ENCODE assay signal across 8 cellular contexts in the genomic region with DNA sequence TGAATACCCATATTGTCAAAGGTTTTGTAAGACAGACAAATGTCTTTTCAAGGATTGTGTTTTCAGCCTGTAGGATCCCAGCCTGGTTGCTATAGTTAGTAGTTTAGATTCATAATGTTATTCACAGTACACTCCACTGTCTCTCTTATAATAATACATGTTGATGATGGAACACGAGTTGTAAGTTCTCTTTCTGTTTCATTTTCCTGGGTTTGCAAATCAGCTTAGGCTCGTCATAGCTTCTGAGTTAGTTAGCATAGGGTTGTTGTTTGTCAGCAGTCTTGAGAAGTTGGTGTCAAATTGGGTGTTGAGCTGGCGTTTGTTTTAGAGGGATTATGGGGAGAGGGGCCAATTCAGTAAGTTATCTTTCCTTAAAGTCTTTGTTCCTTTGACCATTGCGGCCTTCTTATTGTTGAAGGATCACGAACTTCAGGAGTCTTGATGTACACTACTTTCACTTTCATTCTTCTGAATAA. TPM values are rescaled to one million over a fixed set of nuclear protein-coding genes. Genes with fewer than 3 reads are reported as not detected.
A peak's percentile ranks its signal among the peaks of the same experiment; 100 is the strongest.
DNase-seq lines count a peak whose midpoint lies in the region; ATAC-seq and TF ChIP-seq lines count a peak whose summit lies in the region.

No MANE protein-coding gene starts in this region.

- no peaks in the 10 kb centered on the region for H3K9me3 Mint-ChIP-seq in activated CD4-positive, alpha-beta memory T cell treated with anti-CD3 and anti-CD28 coated beads for 36 hours
- no peaks in the 10 kb centered on the region for H3K9me3 Mint-ChIP-seq in stimulated activated naive CD8-positive, alpha-beta T cell treated with anti-CD3 and anti-CD28 coated beads, Interleukin-15, Interleukin-2, amounts not matched to agents 100 ng/mL and 50 ng/mL, for 24 hours
- H3K9me3 Mint-ChIP-seq in progenitor cell of endocrine pancreas (ENCODE audit: low read depth) = peaks cover 4% of the 10 kb centered on the region

- peak overlapping the region; percentile 96 for H3K27ac Mint-ChIP-seq in activated CD4-positive, alpha-beta memory T cell treated with anti-CD3 and anti-CD28 coated beads for 36 hours
- peak overlapping the region; percentile 88 for H3K27ac Mint-ChIP-seq in stimulated activated naive CD8-positive, alpha-beta T cell treated with anti-CD3 and anti-CD28 coated beads, Interleukin-15, Interleukin-2, amounts not matched to agents 100 ng/mL and 50 ng/mL, for 24 hours
- no peak overlapping the region for H3K27ac Mint-ChIP-seq in progenitor cell of endocrine pancreas

- H3K36me3 Mint-ChIP-seq in activated CD4-positive, alpha-beta memory T cell treated with anti-CD3 and anti-CD28 coated beads for 36 hours = peaks cover 12% of the 10 kb centered on the region
- H3K36me3 Mint-ChIP-seq in stimulated activated naive CD8-positive, alpha-beta T cell treated with anti-CD3 and anti-CD28 coated beads, Interleukin-15, Interleukin-2, amounts not matched to agents 100 ng/mL and 50 ng/mL, for 24 hours (ENCODE audit: low read depth) = peaks cover 57% of the 10 kb centered on the region
- H3K36me3 Mint-ChIP-seq in progenitor cell of endocrine pancreas (ENCODE audit: insufficient read depth) = peaks cover 21% of the 10 kb centered on the region

- peak overlapping the region; percentile 91 for H3K4me3 Mint-ChIP-seq in activated CD4-positive, alpha-beta memory T cell treated with anti-CD3 and anti-CD28 coated beads for 36 hours
- H3K4me3 Mint-ChIP-seq in stimulated activated naive CD8-positive, alpha-beta T cell treated with anti-CD3 and anti-CD28 coated beads, Interleukin-15, Interleukin-2, amounts not matched to agents 100 ng/mL and 50 ng/mL, for 24 hours = peak overlapping the region; percentile 84
- H3K4me3 Mint-ChIP-seq in progenitor cell of endocrine pancreas (ENCODE audit: low read depth) = no peak overlapping the region

- intact Hi-C loops in activated CD4-positive, alpha-beta memory T cell treated with anti-CD3 and anti-CD28 coated beads for 36 hours (cut with micrococcal nuclease) = loop anchor here (1.0 kb wide), 1 partner anchor 44 kb away; no protein-coding TSS in a partner anchor

- no peak for DNase-seq in AG04449 (ENCODE audit: low read depth, low spot score)
- DNase-seq in activated CD4-positive, alpha-beta memory T cell treated with anti-CD3 and anti-CD28 coated beads for 36 hours = peak; percentile 17
- peak; percentile 45 for DNase-seq in glomerular endothelial cell (ENCODE audit: extremely low read depth, low read depth, low spot score)
- no peak for DNase-seq in AML-193 (lab: John Stamatoyannopoulos, UW)
- no peak for DNase-seq in progenitor cell of endocrine pancreas (ENCODE audit: low spot score, unreplicated experiment)

- peaks cover 66% of the 10 kb centered on the region for H3K4me1 Mint-ChIP-seq in activated CD4-positive, alpha-beta memory T cell treated with anti-CD3 and anti-CD28 coated beads for 36 hours (ENCODE audit: low read depth)
- H3K4me1 Mint-ChIP-seq in stimulated activated naive CD8-positive, alpha-beta T cell treated with anti-CD3 and anti-CD28 coated beads, Interleukin-15, Interleukin-2, amounts not matched to agents 100 ng/mL and 50 ng/mL, for 24 hours (ENCODE audit: low read depth) = peaks cover 71% of the 10 kb centered on the region
- peaks cover 2% of the 10 kb centered on the region for H3K4me1 Mint-ChIP-seq in progenitor cell of endocrine pancreas (ENCODE audit: low read depth)

- H3K27me3 Mint-ChIP-seq in activated CD4-positive, alpha-beta memory T cell treated with anti-CD3 and anti-CD28 coated beads for 36 hours = no peaks in the 10 kb centered on the region
- no peaks in the 10 kb centered on the region for H3K27me3 Mint-ChIP-seq in stimulated activated naive CD8-positive, alpha-beta T cell treated with anti-CD3 and anti-CD28 coated beads, Interleukin-15, Interleukin-2, amounts not matched to agents 100 ng/mL and 50 ng/mL, for 24 hours
- no peaks in the 10 kb centered on the region for H3K27me3 Mint-ChIP-seq in progenitor cell of endocrine pancreas

- ATAC-seq in GM18907 (IDR thresholded peaks at IDR 0.05; ENCODE audit: unreplicated experiment) (peak; percentile 90), HG03066 (IDR thresholded peaks at IDR 0.05; ENCODE audit: low read depth, unreplicated experiment) (peak; percentile 89)

- CTCF ChIA-PET in AG04449 (lab: Yijun Ruan, JAX) = interaction anchor here (1.2 kb wide), 1 partner anchor 10 kb away, joined by 5 read pairs; no protein-coding TSS in a partner anchor
- CTCF ChIA-PET in activated CD4-positive, alpha-beta memory T cell treated with anti-CD3 and anti-CD28 coated beads for 36 hours (lab: Charles Lee) = interaction anchor here (1.0 to 1.3 kb wide), 3 partner anchors 9 to 94 kb away, joined by 3 to 7 read pairs (median 3); no protein-coding TSS in a partner anchor

- POLR2A ChIA-PET in AG04449 (lab: Yijun Ruan, JAX) = no interaction called here
- POLR2A ChIA-PET in activated CD4-positive, alpha-beta memory T cell treated with anti-CD3 and anti-CD28 coated beads for 36 hours (lab: Charles Lee) = interaction anchor here (1.0 kb wide), 1 partner anchor 45 kb away, joined by 5 read pairs; no protein-coding TSS in a partner anchor

- H3K4me3 ChIP-seq in AG04449 (ENCODE audit: low read depth, low read length) = peak overlapping the region; percentile 26

- TF ChIP-seq CTCF in AG04449 (IDR thresholded peaks at IDR 0.05; ENCODE audit: insufficient read depth, low read length, missing control alignments) (no peak), progenitor cell of endocrine pancreas (IDR thresholded peaks at IDR 0.05; ENCODE audit: unreplicated experiment) (no peak)

RNA-seq across cellular contexts. Expression of gene QKI, which starts 45.8 kb away (rescaled TPM):
- 10 to 100 TPM; 43.9 to 44.2 TPM for total RNA-seq in activated CD4-positive, alpha-beta memory T cell treated with anti-CD3 and anti-CD28 coated beads for 36 hours
- total RNA-seq in glomerular endothelial cell (180 and 224 TPM in 2 replicates), progenitor cell of endocrine pancreas (88.4 and 97.3 TPM in 2 replicates)

Comparison
In these comparisons a context has a peak if more than half of its experiments do, and no peak if none do; other contexts are left out.
1. DNase-seq: peak in activated CD4-positive, alpha-beta memory T cell treated with anti-CD3 and anti-CD28 coated beads for 36 hours (single experiment) and glomerular endothelial cell (single experiment); none in AG04449 (single experiment), AML-193 (0 of 2) and progenitor cell of endocrine pancreas (single experiment).